ENCODE assay signal across 9 cellular contexts in the genomic region with DNA sequence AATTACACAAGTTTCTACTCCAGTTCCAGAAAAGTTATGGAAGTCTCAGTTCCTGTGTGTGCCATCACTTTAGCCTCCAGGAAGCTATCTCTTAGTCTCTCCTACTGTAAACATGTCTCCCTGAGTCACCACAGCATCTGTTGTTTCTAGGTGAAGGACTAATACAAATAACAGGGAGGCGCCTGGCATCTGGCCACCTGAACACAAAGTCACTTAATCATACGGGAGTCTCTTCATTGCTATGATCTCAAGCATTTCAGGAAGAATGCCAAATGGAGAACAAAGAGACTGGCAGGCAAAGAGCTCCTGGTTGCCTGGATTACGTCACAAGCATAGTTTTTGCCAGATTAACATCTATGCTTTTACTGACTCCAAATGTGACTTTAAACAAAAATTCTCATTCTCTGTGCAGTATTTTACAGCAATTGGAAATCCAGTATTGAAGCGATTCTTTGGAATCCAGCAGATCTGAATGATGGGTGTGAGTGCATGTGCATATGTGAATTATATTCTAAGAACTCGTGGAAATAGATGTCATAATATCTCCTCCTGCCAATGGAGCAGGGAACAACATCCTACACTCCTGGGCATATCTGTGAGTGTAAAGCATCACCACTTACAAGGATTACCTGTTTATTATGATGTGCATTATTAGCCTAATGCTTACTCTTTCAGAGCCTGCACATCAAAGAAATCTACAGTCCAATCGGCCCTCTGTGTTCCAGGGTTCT.
A peak's percentile ranks its signal among the peaks of the same experiment; 100 is the strongest.
DNase-seq lines count a peak whose midpoint lies in the region; ATAC-seq, FAIRE-seq and TF ChIP-seq lines count a peak whose summit lies in the region.
"Had no signal": no experiment of that assay in that cellular context is flagged by ENCODE, and none has a peak within 500 bp of the region (broad histone marks: within the 10 kb centered on the region; RNA-seq: fewer than 3 reads in every experiment).

No MANE protein-coding gene starts in this region.

- H3K27ac ChIP-seq in A549 (peak overlapping the region; percentile 81 to 85), stomach smooth muscle (ENCODE audit: low read length) (peak overlapping the region; percentile 20)

- ATAC-seq in A549: peak; percentile 94 to 97
- ATAC-seq in left ventricle myocardium superior: peak; percentile 89

- peak overlapping the region; percentile 92 for H3K4me2 ChIP-seq in A549

- peak; percentile 43 to 78; a peak in 3 of 5 replicates for TF ChIP-seq EP300 in A549 (IDR thresholded peaks at IDR 0.05)

- no peak for TF ChIP-seq POLR2A in A549 (IDR thresholded peaks at IDR 0.05; ENCODE audit: low read length)

- H3K4me3 ChIP-seq in A549 (peak overlapping the region; percentile 23; the same call in 1 of the 3 replicates), stomach smooth muscle (ENCODE audit: low read length in 2 of 2) (peak overlapping the region; percentile 9 to 17)

- POLR2A ChIA-PET in A549 (lab: Yijun Ruan, JAX): interaction anchor here (0.8 to 1.2 kb wide), 4 partner anchors 16 to 344 kb away, joined by 3 to 5 read pairs (median 3); no protein-coding TSS in a partner anchor

- 1% methylated on average over 6 of the region's 6 CpGs for WGBS in A549 (ENCODE audit: missing lambda C conversion rate)

- H3K36me3 ChIP-seq in stomach smooth muscle (ENCODE audit: control insufficient read depth in 2 of 2, insufficient read depth in 2 of 2, low read length in 2 of 2): no peaks in the 10 kb centered on the region

- H3K27me3 ChIP-seq in stomach smooth muscle (ENCODE audit: control insufficient read depth in 1 of 2, insufficient read depth in 2 of 2, low read length in 2 of 2): no peaks in the 10 kb centered on the region

- H3K9me3 ChIP-seq in A549: peaks cover 6% of the 10 kb centered on the region; the same call in 1 of the 3 replicates
- H3K9me3 ChIP-seq in stomach smooth muscle (ENCODE audit: control insufficient read depth in 2 of 2, low read length in 2 of 2): peaks cover 0 to 6% of the 10 kb centered on the region in 2 donors

- H3K4me1 ChIP-seq in A549 (peaks cover 54% of the 10 kb centered on the region), stomach smooth muscle (ENCODE audit: control insufficient read depth, insufficient read depth, low read length) (no peaks in the 10 kb centered on the region)

- no peak overlapping the region for H3K9ac ChIP-seq in stomach smooth muscle (ENCODE audit: low read length in 2 of 2)

- intact Hi-C loops in left ventricle myocardium superior (cut with micrococcal nuclease): no loop called here

- TF ChIP-seq RAD21 in A549 (conservative IDR thresholded peaks at IDR 0.05 in 1 of 2, IDR thresholded peaks at IDR 0.05 in 1 of 2): peak in 1 of 2 experiments; percentile 33; a peak in 4 of 5 replicates

- no peak for FAIRE-seq in A549 (lab: Jason Lieb, UNC)

- TF ChIP-seq CTCF in A549 (IDR thresholded peaks at IDR 0.05): no peak

- CTCF ChIA-PET in A549 (lab: Yijun Ruan, JAX): interaction anchor here (0.9 kb wide), 1 partner anchor 39 kb away, joined by 4 read pairs; no protein-coding TSS in a partner anchor

- DNase-seq in A549 (ENCODE audit: low read depth in 1 of 2, low spot score in 1 of 2) (peak; percentile 25 to 98), NCI-H1092 (lab: John Stamatoyannopoulos, UW) (peak; percentile 99), SW 1271 (lab: John Stamatoyannopoulos, UW) (peak; percentile 68 to 69), left ventricle myocardium superior (peak; percentile 79), RPMI8226 (no peak), OCI-M2 (lab: John Stamatoyannopoulos, UW; ENCODE audit: unreplicated experiment) (no peak), NOMO-1 treated with DMSO at 0.1 percent for 48 hours (lab: John Stamatoyannopoulos, UW; ENCODE audit: unreplicated experiment) (no peak)
- DNase-seq: CD4-positive, CD25-positive, alpha-beta regulatory T cell had no signal

TF ChIP-seq in A549, 52 proteins besides CTCF, POLR2A, EP300 and RAD21 (continues in another document):
- TF ChIP-seq TFCP2L1 (CRISPR knock-in tag; IDR thresholded peaks at IDR 0.05): no peak
- no peak for TF ChIP-seq KDM5A (IDR thresholded peaks at IDR 0.05)
- TF ChIP-seq GATA3 (IDR thresholded peaks at IDR 0.05; ENCODE audit: borderline replicate concordance): peak; percentile 90
- peak; percentile 17; the same call in 1 of the 3 replicates for TF ChIP-seq SMC3 (IDR thresholded peaks at IDR 0.05)
- no peak for TF ChIP-seq EHF (CRISPR knock-in tag; IDR thresholded peaks at IDR 0.05)
- TF ChIP-seq ZSCAN20 (CRISPR knock-in tag; IDR thresholded peaks at IDR 0.05): no peak
- TF ChIP-seq POLR2AphosphoS2 (conservative IDR thresholded peaks at IDR 0.05; ENCODE audit: low read length): no peak
- TF ChIP-seq NR3C1 (IDR thresholded peaks at IDR 0.05): no peak
- TF ChIP-seq, protein P1, sequence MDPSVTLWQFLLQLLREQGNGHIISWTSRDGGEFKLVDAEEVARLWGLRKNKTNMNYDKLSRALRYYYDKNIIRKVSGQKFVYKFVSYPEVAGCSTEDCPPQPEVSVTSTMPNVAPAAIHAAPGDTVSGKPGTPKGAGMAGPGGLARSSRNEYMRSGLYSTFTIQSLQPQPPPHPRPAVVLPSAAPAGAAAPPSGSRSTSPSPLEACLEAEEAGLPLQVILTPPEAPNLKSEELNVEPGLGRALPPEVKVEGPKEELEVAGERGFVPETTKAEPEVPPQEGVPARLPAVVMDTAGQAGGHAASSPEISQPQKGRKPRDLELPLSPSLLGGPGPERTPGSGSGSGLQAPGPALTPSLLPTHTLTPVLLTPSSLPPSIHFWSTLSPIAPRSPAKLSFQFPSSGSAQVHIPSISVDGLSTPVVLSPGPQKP (IDR thresholded peaks at IDR 0.05; ENCODE audit: low read depth, low read length): no peak
- no peak for TF ChIP-seq RARB (CRISPR knock-in tag; IDR thresholded peaks at IDR 0.05)
- no peak for TF ChIP-seq KDM1A (IDR thresholded peaks at IDR 0.05; ENCODE audit: low read depth)
- TF ChIP-seq TP53 (CRISPR knock-in tag; IDR thresholded peaks at IDR 0.05): no peak
- no peak for TF ChIP-seq PHF8 (IDR thresholded peaks at IDR 0.05; ENCODE audit: borderline replicate concordance, low read depth)
- TF ChIP-seq MAZ (IDR thresholded peaks at IDR 0.05; ENCODE audit: borderline replicate concordance, low read depth, low read length): no peak
- TF ChIP-seq, protein P2, sequence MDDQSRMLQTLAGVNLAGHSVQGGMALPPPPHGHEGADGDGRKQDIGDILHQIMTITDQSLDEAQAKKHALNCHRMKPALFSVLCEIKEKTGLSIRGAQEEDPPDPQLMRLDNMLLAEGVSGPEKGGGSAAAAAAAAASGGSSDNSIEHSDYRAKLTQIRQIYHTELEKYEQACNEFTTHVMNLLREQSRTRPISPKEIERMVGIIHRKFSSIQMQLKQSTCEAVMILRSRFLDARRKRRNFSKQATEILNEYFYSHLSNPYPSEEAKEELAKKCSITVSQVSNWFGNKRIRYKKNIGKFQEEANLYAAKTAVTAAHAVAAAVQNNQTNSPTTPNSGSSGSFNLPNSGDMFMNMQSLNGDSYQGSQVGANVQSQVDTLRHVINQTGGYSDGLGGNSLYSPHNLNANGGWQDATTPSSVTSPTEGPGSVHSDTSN (IDR thresholded peaks at IDR 0.05): no peak
- TF ChIP-seq, protein P3, sequence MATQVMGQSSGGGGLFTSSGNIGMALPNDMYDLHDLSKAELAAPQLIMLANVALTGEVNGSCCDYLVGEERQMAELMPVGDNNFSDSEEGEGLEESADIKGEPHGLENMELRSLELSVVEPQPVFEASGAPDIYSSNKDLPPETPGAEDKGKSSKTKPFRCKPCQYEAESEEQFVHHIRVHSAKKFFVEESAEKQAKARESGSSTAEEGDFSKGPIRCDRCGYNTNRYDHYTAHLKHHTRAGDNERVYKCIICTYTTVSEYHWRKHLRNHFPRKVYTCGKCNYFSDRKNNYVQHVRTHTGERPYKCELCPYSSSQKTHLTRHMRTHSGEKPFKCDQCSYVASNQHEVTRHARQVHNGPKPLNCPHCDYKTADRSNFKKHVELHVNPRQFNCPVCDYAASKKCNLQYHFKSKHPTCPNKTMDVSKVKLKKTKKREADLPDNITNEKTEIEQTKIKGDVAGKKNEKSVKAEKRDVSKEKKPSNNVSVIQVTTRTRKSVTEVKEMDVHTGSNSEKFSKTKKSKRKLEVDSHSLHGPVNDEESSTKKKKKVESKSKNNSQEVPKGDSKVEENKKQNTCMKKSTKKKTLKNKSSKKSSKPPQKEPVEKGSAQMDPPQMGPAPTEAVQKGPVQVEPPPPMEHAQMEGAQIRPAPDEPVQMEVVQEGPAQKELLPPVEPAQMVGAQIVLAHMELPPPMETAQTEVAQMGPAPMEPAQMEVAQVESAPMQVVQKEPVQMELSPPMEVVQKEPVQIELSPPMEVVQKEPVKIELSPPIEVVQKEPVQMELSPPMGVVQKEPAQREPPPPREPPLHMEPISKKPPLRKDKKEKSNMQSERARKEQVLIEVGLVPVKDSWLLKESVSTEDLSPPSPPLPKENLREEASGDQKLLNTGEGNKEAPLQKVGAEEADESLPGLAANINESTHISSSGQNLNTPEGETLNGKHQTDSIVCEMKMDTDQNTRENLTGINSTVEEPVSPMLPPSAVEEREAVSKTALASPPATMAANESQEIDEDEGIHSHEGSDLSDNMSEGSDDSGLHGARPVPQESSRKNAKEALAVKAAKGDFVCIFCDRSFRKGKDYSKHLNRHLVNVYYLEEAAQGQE (IDR thresholded peaks at IDR 0.05): no peak
- peak; percentile 66; the same call in 1 of the 2 replicates for TF ChIP-seq RFX5 (IDR thresholded peaks at IDR 0.05)
- TF ChIP-seq, protein P4, sequence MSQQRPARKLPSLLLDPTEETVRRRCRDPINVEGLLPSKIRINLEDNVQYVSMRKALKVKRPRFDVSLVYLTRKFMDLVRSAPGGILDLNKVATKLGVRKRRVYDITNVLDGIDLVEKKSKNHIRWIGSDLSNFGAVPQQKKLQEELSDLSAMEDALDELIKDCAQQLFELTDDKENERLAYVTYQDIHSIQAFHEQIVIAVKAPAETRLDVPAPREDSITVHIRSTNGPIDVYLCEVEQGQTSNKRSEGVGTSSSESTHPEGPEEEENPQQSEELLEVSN (IDR thresholded peaks at IDR 0.05; ENCODE audit: borderline replicate concordance, low read depth): no peak
- TF ChIP-seq RNF2 (IDR thresholded peaks at IDR 0.05; ENCODE audit: borderline replicate concordance, low read depth): no peak
- no peak for TF ChIP-seq CHD4 (IDR thresholded peaks at IDR 0.05; ENCODE audit: borderline replicate concordance)
- peak in 1 of 2 experiments; percentile 70; a peak in 2 of 4 replicates for TF ChIP-seq CEBPB (IDR thresholded peaks at IDR 0.05)
- TF ChIP-seq BHLHE40 (IDR thresholded peaks at IDR 0.05; ENCODE audit: low read depth, low read length): no peak
- TF ChIP-seq SREBF2 (IDR thresholded peaks at IDR 0.05): no peak
- TF ChIP-seq JUN (IDR thresholded peaks at IDR 0.05): peak; percentile 60 to 65; a peak in 3 of 5 replicates
- peak; percentile 74; the same call in 1 of the 2 replicates for TF ChIP-seq JUNB (IDR thresholded peaks at IDR 0.05)
- TF ChIP-seq, protein P5, sequence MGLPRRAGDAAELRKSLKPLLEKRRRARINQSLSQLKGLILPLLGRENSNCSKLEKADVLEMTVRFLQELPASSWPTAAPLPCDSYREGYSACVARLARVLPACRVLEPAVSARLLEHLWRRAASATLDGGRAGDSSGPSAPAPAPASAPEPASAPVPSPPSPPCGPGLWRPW (IDR thresholded peaks at IDR 0.05): no peak

Comparison
In these comparisons a context has a peak if more than half of its experiments do, and no peak if none do; other contexts are left out.
1. DNase-seq: peak in A549 (2 of 2), NCI-H1092 (single experiment), SW 1271 (2 of 2) and left ventricle myocardium superior (single experiment); none in RPMI8226 (single experiment), OCI-M2 (single experiment) and NOMO-1 treated with DMSO at 0.1 percent for 48 hours (single experiment).